ENCODE assay signal across 21 cellular contexts in genomic region chr10:95567903-95568630, GRCh38. TPM values are rescaled to one million over a fixed set of nuclear protein-coding genes. Genes with fewer than 3 reads are reported as not detected.
DNase-seq lines count a peak whose midpoint lies in the region; ATAC-seq, FAIRE-seq and TF ChIP-seq lines count a peak whose summit lies in the region.
"Had no signal": no experiment of that assay in that cellular context is flagged by ENCODE, and none has a peak within 500 bp of the region (broad histone marks: within the 10 kb centered on the region; RNA-seq: fewer than 3 reads in every experiment).

No MANE protein-coding gene starts in this region.

- TF ChIP-seq EP300 in H1 (IDR thresholded peaks at IDR 0.05; ENCODE audit: borderline replicate concordance in 1 of 2, low read depth in 2 of 2, low read length in 2 of 2) = no peak

- H3K27me3 ChIP-seq in H1 (replicated peaks in 1 of 4; ENCODE audit: control insufficient read depth in 3 of 4, extremely low read depth in 1 of 4, insufficient read depth in 3 of 4, low read length in 3 of 4) = no peaks in the 10 kb centered on the region
- H3K27me3 ChIP-seq in muscle layer of colon (ENCODE audit: control insufficient read depth in 1 of 2, insufficient read depth in 2 of 2, low read length in 2 of 2) = no peaks in the 10 kb centered on the region
- peaks cover 8% of the 10 kb centered on the region for H3K27me3 ChIP-seq in osteoblast (ENCODE audit: insufficient read depth, low read length)
- H3K27me3 ChIP-seq: suprapubic skin had no signal

- no peaks in the 10 kb centered on the region for H3K36me3 ChIP-seq in H1 (ENCODE audit: control insufficient read depth in 2 of 4, insufficient read depth in 4 of 4, low read length in 3 of 4)
- no peaks in the 10 kb centered on the region for H3K36me3 ChIP-seq in muscle layer of colon (ENCODE audit: insufficient read depth, low read length)
- H3K36me3 ChIP-seq in osteoblast (ENCODE audit: insufficient read depth, low read length) = no peaks in the 10 kb centered on the region
- H3K36me3 ChIP-seq: suprapubic skin had no signal

- H3K56ac ChIP-seq in H1 (replicated peaks; ENCODE audit: insufficient read length, low read depth, low read length) = no peak overlapping the region

- H3K4me3 ChIP-seq in H1 (ENCODE audit: extremely low read depth in 1 of 4, insufficient read depth in 2 of 4, low read depth in 3 of 4, low read length in 4 of 4) (no peak overlapping the region), muscle layer of colon (ENCODE audit: low read depth in 1 of 2, low read length in 2 of 2) (no peak overlapping the region), osteoblast (ENCODE audit: insufficient read depth, low read length) (no peak overlapping the region)
- H3K4me3 ChIP-seq: suprapubic skin had no signal

- H3K79me2 ChIP-seq in H1 (ENCODE audit: control insufficient read depth in 1 of 2, insufficient read depth in 2 of 2, low read length in 2 of 2) (no peaks in the 10 kb centered on the region), osteoblast (ENCODE audit: insufficient read depth, low read length) (no peaks in the 10 kb centered on the region)

- no peak for TF ChIP-seq CTCF in H1 (IDR thresholded peaks at IDR 0.05; ENCODE audit: control extremely low read depth in 1 of 3, insufficient read depth in 1 of 3, low read depth in 1 of 3, low read length in 3 of 3)
- TF ChIP-seq CTCF in osteoblast (IDR thresholded peaks at IDR 0.05; ENCODE audit: extremely low read depth, low read depth, low read length) = no peak

- no peaks in the 10 kb centered on the region for H3K23me2 ChIP-seq in H1 (ENCODE audit: low read depth, low read length)

- CTCF ChIA-PET in H1 (lab: Charles Lee; ENCODE audit: partially characterized antibody) = interaction anchor here (0.6 to 1.0 kb wide), 3 partner anchors 8 to 488 kb away, joined by 3 to 4 read pairs (median 3); no protein-coding TSS in a partner anchor

- no peak overlapping the region for H4K8ac ChIP-seq in H1 (ENCODE audit: extremely low read depth, insufficient read depth, low read length)

- H4K20me1 ChIP-seq in H1 (replicated peaks in 1 of 2; ENCODE audit: control insufficient read depth in 1 of 2, insufficient read depth in 2 of 2, low read length in 2 of 2) (no peaks in the 10 kb centered on the region), osteoblast (ENCODE audit: insufficient read depth, low read length) (no peaks in the 10 kb centered on the region)

- H2AK5ac ChIP-seq in H1 (ENCODE audit: low read depth, low read length) = no peak overlapping the region

- no peak overlapping the region for H3K27ac ChIP-seq in H1 (ENCODE audit: low read depth, low read length)
- H3K27ac ChIP-seq in muscle layer of colon (ENCODE audit: low read depth, low read length) = peak overlapping the region; percentile 52
- no peak overlapping the region for H3K27ac ChIP-seq in osteoblast (ENCODE audit: low read depth, low read length)
- H3K27ac ChIP-seq: suprapubic skin had no signal

- no peak for ATAC-seq in HG02623 (IDR thresholded peaks at IDR 0.05; ENCODE audit: unreplicated experiment)
- ATAC-seq in HG03280 (IDR thresholded peaks at IDR 0.05; ENCODE audit: unreplicated experiment) = no peak
- no peak for ATAC-seq in HG03469 (IDR thresholded peaks at IDR 0.05; ENCODE audit: unreplicated experiment)
- ATAC-seq: Right ventricle myocardium inferior had no signal

- no peaks in the 10 kb centered on the region for H3K4me1 ChIP-seq in H1 (replicated peaks in 1 of 4; ENCODE audit: control insufficient read depth in 3 of 4, insufficient read depth in 4 of 4, low read length in 3 of 4)
- H3K4me1 ChIP-seq in muscle layer of colon (ENCODE audit: insufficient read depth, low read length) = peaks cover 32% of the 10 kb centered on the region
- no peaks in the 10 kb centered on the region for H3K4me1 ChIP-seq in osteoblast (ENCODE audit: insufficient read depth, low read length)
- H3K4me1 ChIP-seq: suprapubic skin had no signal

- peak overlapping the region; percentile 32 for H3K4ac ChIP-seq in H1 (replicated peaks; ENCODE audit: insufficient read length, low read depth, low read length)

- H2BK15ac ChIP-seq in H1 (ENCODE audit: low read length) = no peak overlapping the region

- H3K9me3 ChIP-seq in H1 (ENCODE audit: insufficient read depth in 2 of 2, low read depth in 1 of 2, low read length in 1 of 2) (no peaks in the 10 kb centered on the region), muscle layer of colon (ENCODE audit: low read length) (no peaks in the 10 kb centered on the region), osteoblast (ENCODE audit: low read depth, low read length) (no peaks in the 10 kb centered on the region)
- H3K9me3 ChIP-seq: suprapubic skin had no signal

- no peak overlapping the region for H3K9ac ChIP-seq in H1 (replicated peaks in 1 of 4; ENCODE audit: extremely low read depth in 1 of 4, low read depth in 3 of 4, low read length in 3 of 4)
- no peak overlapping the region for H3K9ac ChIP-seq in muscle layer of colon (ENCODE audit: low read length)

- no peaks in the 10 kb centered on the region for H3K79me1 ChIP-seq in H1 (ENCODE audit: low read depth, low read length)

- 0 out of 2 replicates have a peak overlapping the region, but pooled peaks have one; percentile 51 for H2AFZ ChIP-seq in H1 (ENCODE audit: low read length)
- no peak overlapping the region for H2AFZ ChIP-seq in osteoblast (ENCODE audit: low read length)

- WGBS in H1 (ENCODE audit: extremely low coverage in 1 of 2, insufficient coverage in 1 of 2, insufficient read length in 1 of 2, insufficient replicate concordance in 2 of 2, low coverage in 1 of 2, low lambda C conversion rate in 2 of 2, missing lambda C conversion rate in 1 of 2), 2 experiments = 66% methylated on average over 5 of the region's 5 CpGs; no CpG with 5 or more reads in 1 of the 2 experiments

- H3K4me2 ChIP-seq in H1 (ENCODE audit: insufficient read depth in 1 of 2, low read depth in 2 of 2, low read length in 2 of 2) = no peak overlapping the region
- H3K4me2 ChIP-seq in osteoblast (ENCODE audit: insufficient read depth, low read length) = no peak overlapping the region

- H3K14ac ChIP-seq in H1 (ENCODE audit: insufficient read length) = no peak overlapping the region

- no peak overlapping the region for H4K5ac ChIP-seq in H1 (ENCODE audit: insufficient read length, low read depth, low read length)

- peak; percentile 45 for DNase-seq in DMS79 treated with DMSO at 0.1 percent for 48 hours (lab: John Stamatoyannopoulos, UW)
- peak; percentile 42 for DNase-seq in NCI-H1105 treated with DMSO at 0.1 percent for 48 hours (lab: John Stamatoyannopoulos, UW)
- no peak for DNase-seq in H1 (ENCODE audit: low read depth in 1 of 2, low spot score in 2 of 2)
- DNase-seq in osteoblast (ENCODE audit: insufficient read length, low spot score, missing footprints) = no peak
- DNase-seq: activated CD4-positive, CD25-positive, alpha-beta regulatory T cell; central memory CD4-positive, alpha-beta T cell; effector CD8-positive, alpha-beta T cell; hypothalamus; IMR-90; left cardiac atrium; NCI-H1048; NCI-H2171 treated with DMSO at 0.1 percent for 48 hours; stimulated activated CD4-positive, alpha-beta T cell treated with anti-CD3 and anti-CD28 coated beads, Interleukin-4, amount 100 ng/mL, for 24 hours; stimulated activated CD8-positive, alpha-beta memory T cell treated with anti-CD3 and anti-CD28 coated beads, Interleukin-4, amount 100 ng/mL, for 48 hours; T-helper 2 cell had no signal

- H2BK5ac ChIP-seq in H1 (ENCODE audit: low read depth, low read length) = no peak overlapping the region

- no peak overlapping the region for H2BK120ac ChIP-seq in H1 (replicated peaks; ENCODE audit: low read depth, low read length)

- no peak overlapping the region for H4K91ac ChIP-seq in H1 (replicated peaks; ENCODE audit: insufficient read length, low read length)

- FAIRE-seq in H1 (lab: Jason Lieb, UNC) = no peak

- H3K23ac ChIP-seq in H1 (ENCODE audit: insufficient read length) = no peak overlapping the region

- no peak for TF ChIP-seq RAD21 in H1 (IDR thresholded peaks at IDR 0.05 in 1 of 2, conservative IDR thresholded peaks at IDR 0.05 in 1 of 2; ENCODE audit: low read depth in 2 of 2, low read length in 2 of 2)

- no peak overlapping the region for H3K18ac ChIP-seq in H1 (ENCODE audit: extremely low read depth, low read length)

- no peak overlapping the region for H2BK20ac ChIP-seq in H1 (ENCODE audit: low read length)

- POLR2A ChIA-PET in H1 (lab: Charles Lee; ENCODE audit: partially characterized antibody) = no interaction called here

- no peak overlapping the region for H2BK12ac ChIP-seq in H1 (ENCODE audit: low read depth, low read length)

- no peak for TF ChIP-seq POLR2A in H1 (IDR thresholded peaks at IDR 0.05; ENCODE audit: control extremely low read depth in 1 of 2, low read depth in 2 of 2, low read length in 2 of 2)

TF ChIP-seq in H1, 55 proteins besides CTCF, POLR2A, EP300 and RAD21:
- TF ChIP-seq BRCA1 (IDR thresholded peaks at IDR 0.05; ENCODE audit: low read depth, low read length) (no peak), PHF8 (conservative IDR thresholded peaks at IDR 0.05; ENCODE audit: low read depth, low read length) (no peak)

RNA-seq across cellular contexts. Expression of gene SORBS1, which starts 6.9 kb away (rescaled TPM):
- total RNA-seq in H1 (2021; fragmentation: NEBNext Ultra II Directional; extraction: Animal tissue kit (Norgen Biotek cat#: 25700)) = 35.0 and 36.3 TPM in 2 replicates
- 16.0 and 17.5 TPM in 2 replicates for polyA plus RNA-seq in H1 (2011; rRNA removed)
- 17.4 TPM for polyA plus RNA-seq in H1 (2011; cell fraction: cytosol; rRNA removed)
- polyA plus RNA-seq in H1 (2011; cell fraction: nucleus; rRNA removed) = 38.7 TPM
- polyA plus RNA-seq in H1 (2012, experiment 1 of 2) = 17.4 to 23.9 TPM (median 20.8 TPM) in 4 replicates
- polyA plus RNA-seq in H1 (2012, experiment 2 of 2) = 2.6 TPM
- polyA plus RNA-seq in H1 (2013, experiment 1 of 2) = 14.4 TPM
- 13.5 TPM for polyA plus RNA-seq in H1 (2013, experiment 2 of 2)
- 46.4 and 54.3 TPM in 2 replicates for polyA minus RNA-seq in H1 (2011; rRNA and poly(A)+ RNA removed)
- 19.2 TPM for polyA minus RNA-seq in H1 (2011; cell fraction: cytosol; rRNA and poly(A)+ RNA removed)
- 61.9 TPM for polyA minus RNA-seq in H1 (2011; cell fraction: nucleus; rRNA and poly(A)+ RNA removed)
- total RNA-seq in osteoblast = 0.29 and 0.72 TPM in 2 replicates

Comparison
In these comparisons a context has a peak if more than half of its experiments do, and no peak if none do; other contexts are left out.
1. DNase-seq: peak in DMS79 treated with DMSO at 0.1 percent for 48 hours (single experiment) and NCI-H1105 treated with DMSO at 0.1 percent for 48 hours (single experiment); none in H1 (0 of 2) and osteoblast (single experiment).
2. RNA of gene SORBS1, which starts 6.9 kb away (total RNA-seq): 35.0 to 36.3 TPM in H1; 0.29 to 0.72 TPM in osteoblast; every median in the first group is over 10 times any median in the second.